ENCODE assay signal across 25 cellular contexts in genomic region chr22:36756031-36756430, GRCh38. TPM values are rescaled to one million over a fixed set of nuclear protein-coding genes. Genes with fewer than 3 reads are reported as not detected.
DNase-seq lines count a peak whose midpoint lies in the region; ATAC-seq, FAIRE-seq and TF ChIP-seq lines count a peak whose summit lies in the region.
"Had no signal": no experiment of that assay in that cellular context is flagged by ENCODE, and none has a peak within 500 bp of the region (broad histone marks: within the 10 kb centered on the region; RNA-seq: fewer than 3 reads in every experiment).

No MANE protein-coding gene starts in this region.

- no peak for TF ChIP-seq POLR2A in K562 (conservative IDR thresholded peaks at IDR 0.05)

- BruUV-seq in K562 (replicated peaks; lab: Mats Ljungman, UMichigan), result no TSS peak

- POLR2A ChIA-PET in K562 (lab: Yijun Ruan, JAX), result no interaction called here

- no peak for TF ChIP-seq RAD21 in K562 (CRISPR knock-in tag; conservative IDR thresholded peaks at IDR 0.05 in 1 of 2, IDR thresholded peaks at IDR 0.05 in 1 of 2)

- H3K36me3 ChIP-seq in BLaER1 (no peaks in the 10 kb centered on the region), K562 (ENCODE audit: control insufficient read depth, insufficient read depth, low read length) (no peaks in the 10 kb centered on the region), hepatocyte (replicated peaks; ENCODE audit: insufficient read depth, low read depth) (no peaks in the 10 kb centered on the region)
- H3K36me3 ChIP-seq in BLaER1 treated with 17β-estradiol and CSF1 and Interleukin-3, amounts not matched to agents 10 nM and 100 nM, result no peaks in the 10 kb centered on the region
- H3K36me3 ChIP-seq: Peyer's patch had no signal

- FAIRE-seq in K562 (lab: Jason Lieb, UNC), result no peak
- FAIRE-seq: GM12891, GM18507, H54 had no signal

- CTCF ChIA-PET in K562 (lab: Yijun Ruan, JAX; ENCODE audit: low intra/inter-chr PET ratio), result no interaction called here

- H3K9ac ChIP-seq in BLaER1 (peak overlapping the region; percentile 34; the same call in 1 of the 2 replicates), K562 (ENCODE audit: insufficient read depth in 1 of 2, low read depth in 2 of 2, low read length in 2 of 2) (no peak overlapping the region)
- peak overlapping the region in 7 of 11 experiments; percentile 11 to 62 (median 35); a peak in 10 of 22 replicates for H3K9ac ChIP-seq in BLaER1 treated with 17β-estradiol and CSF1 and Interleukin-3, amounts not matched to agents 10 nM and 100 nM

- TF ChIP-seq CTCF in K562 (IDR thresholded peaks at IDR 0.05 in 2 of 3, conservative IDR thresholded peaks at IDR 0.05 in 1 of 3; ENCODE audit: insufficient read depth in 2 of 3, low read depth in 1 of 3, low read length in 3 of 3) (no peak), hepatocyte (IDR thresholded peaks at IDR 0.05; ENCODE audit: poor library complexity) (no peak)

- no peak overlapping the region; the same call in 1 of the 2 replicates for H3K4me3 ChIP-seq in BLaER1
- H3K4me3 ChIP-seq in BLaER1 treated with 17β-estradiol and CSF1 and Interleukin-3, amounts not matched to agents 10 nM and 100 nM, result 0 out of 20 replicates have a peak overlapping the region, but pooled peaks of 1 of the 10 experiments have one; percentile 2
- no peak overlapping the region for H3K4me3 ChIP-seq in K562
- H3K4me3 ChIP-seq in hepatocyte, result no peak overlapping the region
- H3K4me3 ChIP-seq: Peyer's patch had no signal

- ATAC-seq in K562, result no peak
- ATAC-seq in sciatic nerve, result no peak

- in situ Hi-C loops in K562 (cut with MboI), result no loop called here

- H3K9me1 ChIP-seq in K562 (ENCODE audit: control insufficient read depth, insufficient read depth, low read length), result no peaks in the 10 kb centered on the region

- WGBS in K562 (ENCODE audit: insufficient coverage, low coverage, missing lambda C conversion rate), result 0% methylated on average over 3 of the region's 7 CpGs
- WGBS in hepatocyte (ENCODE audit: low lambda C conversion rate, missing lambda C conversion rate), result 76% methylated on average over 7 of the region's 7 CpGs

- DNase-seq in K562 (ENCODE audit: extremely low read depth in 1 of 4, low spot score in 3 of 4) (no peak), sciatic nerve (ENCODE audit: low spot score) (peak; percentile 54), putamen (ENCODE audit: low spot score) (no peak), hepatocyte (ENCODE audit: low spot score) (no peak)
- DNase-seq in stimulated activated naive CD4-positive, alpha-beta T cell treated with Interleukin-2 at 50 U/mL for 16 hours (lab: John Stamatoyannopoulos, UW), result no peak
- DNase-seq: C1 segment of cervical spinal cord; Calu3; CD8-positive, alpha-beta memory T cell; DMS153; MM.1S; NCI-H1048; NCI-H1436 treated with DMSO at 0.1 percent for 48 hours; NCI-H1930; NCI-H446; NCI-H526 had no signal

- H4K20me1 ChIP-seq in BLaER1, result no peaks in the 10 kb centered on the region
- H4K20me1 ChIP-seq in BLaER1 treated with 17β-estradiol and CSF1 and Interleukin-3, amounts not matched to agents 10 nM and 100 nM, result no peaks in the 10 kb centered on the region; a peak in 1 of 22 replicates
- peaks cover 5% of the 10 kb centered on the region; the same call in 1 of the 2 replicates for H4K20me1 ChIP-seq in K562 (replicated peaks; ENCODE audit: control insufficient read depth, insufficient read depth, low read length)
- H4K20me1 ChIP-seq in hepatocyte (ENCODE audit: insufficient read depth, poor library complexity, severe bottlenecking), result no peaks in the 10 kb centered on the region

- H3K27me3 ChIP-seq in BLaER1 (no peaks in the 10 kb centered on the region), K562 (ENCODE audit: control insufficient read depth in 2 of 2, insufficient read depth in 2 of 2, low read length in 2 of 2) (peaks cover 8 to 46% of the 10 kb centered on the region in 2 experiments; a peak in 3 of 5 replicates), hepatocyte (peaks cover 13% of the 10 kb centered on the region)
- no peaks in the 10 kb centered on the region for H3K27me3 ChIP-seq in BLaER1 treated with 17β-estradiol and CSF1 and Interleukin-3, amounts not matched to agents 10 nM and 100 nM
- H3K27me3 ChIP-seq: Peyer's patch had no signal

- no peaks in the 10 kb centered on the region for H3K9me2 ChIP-seq in hepatocyte (replicated peaks; ENCODE audit: insufficient read depth)

- H3K4me1 ChIP-seq in BLaER1 (peaks cover 47% of the 10 kb centered on the region), K562 (replicated peaks in 1 of 2; ENCODE audit: control insufficient read depth in 2 of 2, insufficient read depth in 2 of 2, low read length in 2 of 2) (no peaks in the 10 kb centered on the region; a peak in 1 of 5 replicates), hepatocyte (ENCODE audit: insufficient read depth) (no peaks in the 10 kb centered on the region)
- peaks cover 18 to 56% (median 47%) of the 10 kb centered on the region in 10 experiments for H3K4me1 ChIP-seq in BLaER1 treated with 17β-estradiol and CSF1 and Interleukin-3, amounts not matched to agents 10 nM and 100 nM

- H3K9me3 ChIP-seq in BLaER1, result no peaks in the 10 kb centered on the region
- H3K9me3 ChIP-seq in BLaER1 treated with 17β-estradiol and CSF1 and Interleukin-3, amounts not matched to agents 10 nM and 100 nM (replicated peaks in 1 of 11), result no peaks in the 10 kb centered on the region
- no peaks in the 10 kb centered on the region for H3K9me3 ChIP-seq in K562 (replicated peaks; ENCODE audit: control insufficient read depth, insufficient read depth, low read depth, low read length)
- H3K9me3 ChIP-seq in hepatocyte (ENCODE audit: low read depth), result no peaks in the 10 kb centered on the region
- H3K9me3 ChIP-seq: Peyer's patch had no signal

- H3K4me2 ChIP-seq in BLaER1, result peak overlapping the region; percentile 89
- H3K4me2 ChIP-seq in BLaER1 treated with 17β-estradiol and CSF1 and Interleukin-3, amounts not matched to agents 10 nM and 100 nM, result peak overlapping the region; percentile 66 to 96 (median 87)
- no peak overlapping the region for H3K4me2 ChIP-seq in K562 (ENCODE audit: insufficient read depth, low read length)
- H3K4me2 ChIP-seq in hepatocyte, result no peak overlapping the region

- H3K27ac ChIP-seq in BLaER1, result peak overlapping the region; percentile 69
- peak overlapping the region in 8 of 11 experiments; percentile 1 to 71 (median 62); a peak in 15 of 22 replicates for H3K27ac ChIP-seq in BLaER1 treated with 17β-estradiol and CSF1 and Interleukin-3, amounts not matched to agents 10 nM and 100 nM
- H3K27ac ChIP-seq in K562 (ENCODE audit: extremely low read depth, low read depth, low read length), result no peak overlapping the region
- no peak overlapping the region for H3K27ac ChIP-seq in hepatocyte
- H3K27ac ChIP-seq: Peyer's patch had no signal

- H3K79me2 ChIP-seq in K562 (ENCODE audit: control insufficient read depth, insufficient read depth, low read length) (no peaks in the 10 kb centered on the region), hepatocyte (no peaks in the 10 kb centered on the region)

- TF ChIP-seq EP300 in K562 (IDR thresholded peaks at IDR 0.05; ENCODE audit: low read length), result no peak

- intact Hi-C loops in K562 (cut with micrococcal nuclease) (no loop called here), sciatic nerve (cut with DNase I) (no loop called here)

- no peak overlapping the region for H2AFZ ChIP-seq in K562 (ENCODE audit: low read depth, low read length)
- H2AFZ ChIP-seq in hepatocyte, result no peak overlapping the region

TF ChIP-seq in K562, 482 proteins besides CTCF, POLR2A, EP300 and RAD21 (continues in another document):
- no peak for TF ChIP-seq SMARCA4 (IDR thresholded peaks at IDR 0.05)

RNA-seq across cellular contexts. Expression of gene IFT27, which starts 19.9 kb away (rescaled TPM):
- total RNA-seq in K562 (2011; cell fraction: chromatin; rRNA removed; ENCODE audit: low replicate concordance), result 0.72 and 1.1 TPM in 2 replicates
- total RNA-seq in K562 (2011; cell fraction: nucleolus; rRNA removed), result 0.13 and 0.17 TPM in 2 replicates
- 0.22 and 0.46 TPM in 2 replicates for total RNA-seq in K562 (2011; cell fraction: nucleoplasm; rRNA removed)
- total RNA-seq in K562 (2014; rRNA removed), result 0.12 and 0.18 TPM in 2 replicates
- total RNA-seq in K562 (2014; rRNA removed; fragmentation: Illumina TruSeq; extraction: Trizol), result 0.29 and 0.38 TPM in 2 replicates
- total RNA-seq in K562 (2015; rRNA removed; fragmentation: Illumina TruSeq; extraction: Trizol), result 0.38 and 0.54 TPM in 2 replicates
- 0.51 and 1.4 TPM in 2 replicates for total RNA-seq in K562 (2021)
- 0.01 and 0.42 TPM in 2 replicates for polyA plus RNA-seq in K562 (2011; rRNA removed)
- 0.18 and 0.19 TPM in 2 replicates for polyA plus RNA-seq in K562 (2011; cell fraction: cytosol; rRNA removed)
- 0.50 and 0.56 TPM in 2 replicates for polyA plus RNA-seq in K562 (2011; cell fraction: nucleus; rRNA removed)
- 0.90 and 3.4 TPM in 2 replicates for polyA plus RNA-seq in K562 (2012)
- polyA plus RNA-seq in K562 (2014; fragmentation: Illumina TruSeq; extraction: Trizol), result 0.10 and 0.37 TPM in 2 replicates
- polyA plus RNA-seq in K562 (2014; fragmentation: Nextera tagmentation; extraction: Ambion mirVana), result under 1 TPM in 1 of 2 experiments, not detected in 1; 0.06 TPM
- polyA plus RNA-seq in K562 (2014; rRNA removed), result 0.09 and 0.18 TPM in 2 replicates
- polyA minus RNA-seq in K562 (2011; rRNA and poly(A)+ RNA removed), result 0.04 and 0.06 TPM in 2 replicates
- polyA minus RNA-seq in K562 (2011; cell fraction: cytosol; rRNA and poly(A)+ RNA removed), result not detected in 2 replicates
- polyA minus RNA-seq in K562 (2011; cell fraction: nucleus; rRNA and poly(A)+ RNA removed), result 0.11 and 0.13 TPM in 2 replicates
- total RNA-seq in sciatic nerve, result 23.9 TPM
- total RNA-seq in hepatocyte, result 13.7 and 15.3 TPM in 2 replicates
- 25.3 and 36.4 TPM in 2 replicates for polyA plus RNA-seq in hepatocyte

RNA-seq across cellular contexts. Expression of gene CACNG2, which starts 52.5 kb away (rescaled TPM):
- not detected in 2 replicates for total RNA-seq in K562 (2011; cell fraction: chromatin; rRNA removed; ENCODE audit: low replicate concordance)
- not detected in 2 replicates for total RNA-seq in K562 (2011; cell fraction: nucleolus; rRNA removed)
- not detected in 2 replicates for total RNA-seq in K562 (2011; cell fraction: nucleoplasm; rRNA removed)
- total RNA-seq in K562 (2014; rRNA removed) (not detected in 2 replicates), K562 (2014; rRNA removed; fragmentation: Illumina TruSeq; extraction: Trizol) (not detected in 2 replicates), K562 (2015; rRNA removed; fragmentation: Illumina TruSeq; extraction: Trizol) (not detected in 2 replicates), K562 (2021) (not detected in 2 replicates), sciatic nerve (not detected), hepatocyte (not detected in 2 replicates)
- polyA plus RNA-seq in K562 (2011; rRNA removed) (not detected in 2 replicates), K562 (2014; fragmentation: Illumina TruSeq; extraction: Trizol) (not detected in 2 replicates), K562 (2014; fragmentation: Nextera tagmentation; extraction: Ambion mirVana) (not detected), K562 (2014; rRNA removed) (not detected in 2 replicates), hepatocyte (not detected in 2 replicates)
- not detected in 2 replicates for polyA plus RNA-seq in K562 (2011; cell fraction: cytosol; rRNA removed)
- not detected in 2 replicates for polyA plus RNA-seq in K562 (2011; cell fraction: nucleus; rRNA removed)
- polyA plus RNA-seq in K562 (2012), result not detected in 2 replicates
- polyA minus RNA-seq in K562 (2011; rRNA and poly(A)+ RNA removed), result not detected in 2 replicates
- not detected in 2 replicates for polyA minus RNA-seq in K562 (2011; cell fraction: cytosol; rRNA and poly(A)+ RNA removed)
- not detected in 2 replicates for polyA minus RNA-seq in K562 (2011; cell fraction: nucleus; rRNA and poly(A)+ RNA removed)
- total RNA-seq: Calu3; CD8-positive, alpha-beta memory T cell; G401; OCI-LY7; Peyer's patch; Right ventricle myocardium inferior; SK-MEL-5 had no signal
- polyA plus RNA-seq: CD8-positive, alpha-beta memory T cell had no signal

Comparison
In these comparisons a context has a peak if more than half of its experiments do, and no peak if none do; other contexts are left out.
1. H3K27ac ChIP-seq: peak in BLaER1 (single experiment) and BLaER1 treated with 17β-estradiol and CSF1 and Interleukin-3, amounts not matched to agents 10 nM and 100 nM (8 of 11); none in K562 (single experiment) and hepatocyte (single experiment).
2. H3K4me2 ChIP-seq: peak in BLaER1 (single experiment) and BLaER1 treated with 17β-estradiol and CSF1 and Interleukin-3, amounts not matched to agents 10 nM and 100 nM (11 of 11); none in K562 (single experiment) and hepatocyte (single experiment).
3. H3K9ac ChIP-seq: peak in BLaER1 (single experiment) and BLaER1 treated with 17β-estradiol and CSF1 and Interleukin-3, amounts not matched to agents 10 nM and 100 nM (7 of 11); none in K562 (0 of 2).